8 cellular contexts compared by ENCODE assay signal in genomic region chr6:31546339-31546961, GRCh38. TPM values are rescaled to one million over a fixed set of nuclear protein-coding genes. Genes with fewer than 3 reads are reported as not detected.
DNase-seq lines count a peak whose midpoint lies in the region; ATAC-seq and TF ChIP-seq lines count a peak whose summit lies in the region.

ATP6V1G2 (minus strand) TSS chr6:31546608; CDS start chr6:31546559, 49 bp downstream.

- peaks cover 4% of the 10 kb centered on the region for H3K36me3 Mint-ChIP-seq in CD4-positive, CD25-positive, alpha-beta regulatory T cell

- H3K4me3 Mint-ChIP-seq in CD4-positive, CD25-positive, alpha-beta regulatory T cell = peak within 1 kb of the TSS; percentile 84 to 98 (median 94)

- peak; percentile 51 to 58 for ATAC-seq in CD4-positive, CD25-positive, alpha-beta regulatory T cell (ENCODE audit: low read depth in 2 of 2)
- peak; percentile 44 for ATAC-seq in GM21447 (IDR thresholded peaks at IDR 0.05; ENCODE audit: unreplicated experiment)

- peak within 1 kb of the TSS; percentile 72 to 96 (median 96) for H3K27ac Mint-ChIP-seq in CD4-positive, CD25-positive, alpha-beta regulatory T cell

- intact Hi-C loops in esophagus squamous epithelium (cut with DNase I) = loop anchor here (5.0 kb wide), 1 partner anchor 49 kb away; the partner anchor contains the start of gene MICB

- TF ChIP-seq CTCF in Peyer's patch (IDR thresholded peaks at IDR 0.05) = peak; percentile 92 to 99 (median 98)
- TF ChIP-seq CTCF in esophagus squamous epithelium (IDR thresholded peaks at IDR 0.05) = peak; percentile 95 to 99 (median 98)

- TF ChIP-seq POLR2A in Peyer's patch (IDR thresholded peaks at IDR 0.05) (peak in 1 of 2 donors; percentile 24), esophagus squamous epithelium (IDR thresholded peaks at IDR 0.05) (no peak)

- no peaks in the 10 kb centered on the region for H3K9me3 ChIP-seq in CD4-positive, CD25-positive, alpha-beta regulatory T cell (ENCODE audit: control insufficient read depth in 2 of 2, low read length in 2 of 2)
- H3K9me3 ChIP-seq in KOPT-K1 (ENCODE audit: insufficient read depth, low read length, poor library complexity, severe bottlenecking) = no peaks in the 10 kb centered on the region
- H3K9me3 ChIP-seq in Peyer's patch = no peaks in the 10 kb centered on the region
- no peaks in the 10 kb centered on the region for H3K9me3 ChIP-seq in esophagus squamous epithelium

- no peaks in the 10 kb centered on the region for H3K9me3 Mint-ChIP-seq in CD4-positive, CD25-positive, alpha-beta regulatory T cell

- peak; percentile 75 to 91 (median 78) for DNase-seq in CD4-positive, CD25-positive, alpha-beta regulatory T cell
- DNase-seq in Peyer's patch (peak; percentile 90 to 96 (median 93)), esophagus squamous epithelium (lab: John Stamatoyannopoulos, UW) (no peak), myocyte (ENCODE audit: low read depth) (peak; percentile 89)
- DNase-seq in activated T-cell treated with anti-CD3 and anti-CD28 coated beads, Interleukin-2, amount 50 U/mL, for 48 hours = peak; percentile 96 to 97
- DNase-seq in stimulated activated CD8-positive, alpha-beta memory T cell treated with anti-CD3 and anti-CD28 coated beads, Interleukin-7, amount 100 ng/mL, for 4 hours (ENCODE audit: low read depth in 2 of 2) = peak; percentile 73 to 76

- H3K27me3 Mint-ChIP-seq in CD4-positive, CD25-positive, alpha-beta regulatory T cell = peaks cover 5% of the 10 kb centered on the region

- peak within 1 kb of the TSS; percentile 93 for H3K27ac ChIP-seq in CD4-positive, CD25-positive, alpha-beta regulatory T cell (ENCODE audit: insufficient read depth, low read length, poor library complexity, severe bottlenecking)
- peak within 1 kb of the TSS; percentile 68 for H3K27ac ChIP-seq in KOPT-K1 (ENCODE audit: low read depth, low read length, poor library complexity, severe bottlenecking)
- H3K27ac ChIP-seq in Peyer's patch = peak within 1 kb of the TSS; percentile 74 to 82 (median 79)
- peak within 1 kb of the TSS; percentile 86 to 91 (median 88) for H3K27ac ChIP-seq in esophagus squamous epithelium

- no peaks in the 10 kb centered on the region for H3K27me3 ChIP-seq in CD4-positive, CD25-positive, alpha-beta regulatory T cell (ENCODE audit: control insufficient read depth, insufficient read depth, low read length)
- H3K27me3 ChIP-seq in Peyer's patch (no peaks in the 10 kb centered on the region), esophagus squamous epithelium (no peaks in the 10 kb centered on the region)

- peak within 1 kb of the TSS; percentile 95 for H3K4me3 ChIP-seq in CD4-positive, CD25-positive, alpha-beta regulatory T cell (ENCODE audit: low read depth, low read length)
- H3K4me3 ChIP-seq in Peyer's patch (peak within 1 kb of the TSS; percentile 31 to 59 (median 44)), esophagus squamous epithelium (peak within 1 kb of the TSS; percentile 34 to 67 (median 46))

- WGBS in esophagus squamous epithelium, 2 donors = 9 to 13% methylated on average over 8 to 9 of the region's 11 CpGs

- peaks cover 4 to 55% (median 38%) of the 10 kb centered on the region in 4 donors for H3K4me1 Mint-ChIP-seq in CD4-positive, CD25-positive, alpha-beta regulatory T cell

- peaks cover 29% of the 10 kb centered on the region for H3K4me1 ChIP-seq in CD4-positive, CD25-positive, alpha-beta regulatory T cell (ENCODE audit: control insufficient read depth, insufficient read depth, low read length, poor library complexity, severe bottlenecking)
- H3K4me1 ChIP-seq in Peyer's patch = peaks cover 0 to 27% (median 9%) of the 10 kb centered on the region in 4 donors
- peaks cover 12 to 52% (median 17%) of the 10 kb centered on the region in 3 donors for H3K4me1 ChIP-seq in esophagus squamous epithelium

- H3K36me3 ChIP-seq in CD4-positive, CD25-positive, alpha-beta regulatory T cell (ENCODE audit: control insufficient read depth, insufficient read depth, low read length) = no peaks in the 10 kb centered on the region
- H3K36me3 ChIP-seq in KOPT-K1 (ENCODE audit: insufficient read depth, low read length) (peaks cover 26% of the 10 kb centered on the region), Peyer's patch (peaks cover 0 to 25% (median 0%) of the 10 kb centered on the region in 3 donors), esophagus squamous epithelium (peaks cover 0 to 30% (median 3%) of the 10 kb centered on the region in 3 donors)

RNA-seq across cellular contexts. Expression of gene ATP6V1G2, which starts in this region (rescaled TPM):
- 3.9 TPM for total RNA-seq in CD4-positive, CD25-positive, alpha-beta regulatory T cell
- 1 to 10 TPM; 1.1 to 1.8 (median 1.3) TPM for polyA plus RNA-seq in CD4-positive, CD25-positive, alpha-beta regulatory T cell
- total RNA-seq in Peyer's patch = not detected
- 1 to 10 TPM in 1 of 4 donors, under 1 TPM in 1, not detected in 2; 0.21 to 2.1 TPM for total RNA-seq in esophagus squamous epithelium
- total RNA-seq in myocyte = 4.8 and 8.5 TPM in 2 replicates
- 5.4 TPM for polyA plus RNA-seq in myocyte (2012)

Comparison
In these comparisons a context has a peak if more than half of its experiments do, and no peak if none do; other contexts are left out.
1. Peak in DNase-seq, H3K4me3 ChIP-seq and H3K27ac ChIP-seq in Peyer's patch; RNA of the gene not detected or under 1 TPM.
2. H3K4me3 ChIP-seq: peak in every context shown above with its lines; median percentile 95 in CD4-positive, CD25-positive, alpha-beta regulatory T cell; 46 in esophagus squamous epithelium; 44 in Peyer's patch.